2 cellular contexts compared by ENCODE assay signal in the genomic region with DNA sequence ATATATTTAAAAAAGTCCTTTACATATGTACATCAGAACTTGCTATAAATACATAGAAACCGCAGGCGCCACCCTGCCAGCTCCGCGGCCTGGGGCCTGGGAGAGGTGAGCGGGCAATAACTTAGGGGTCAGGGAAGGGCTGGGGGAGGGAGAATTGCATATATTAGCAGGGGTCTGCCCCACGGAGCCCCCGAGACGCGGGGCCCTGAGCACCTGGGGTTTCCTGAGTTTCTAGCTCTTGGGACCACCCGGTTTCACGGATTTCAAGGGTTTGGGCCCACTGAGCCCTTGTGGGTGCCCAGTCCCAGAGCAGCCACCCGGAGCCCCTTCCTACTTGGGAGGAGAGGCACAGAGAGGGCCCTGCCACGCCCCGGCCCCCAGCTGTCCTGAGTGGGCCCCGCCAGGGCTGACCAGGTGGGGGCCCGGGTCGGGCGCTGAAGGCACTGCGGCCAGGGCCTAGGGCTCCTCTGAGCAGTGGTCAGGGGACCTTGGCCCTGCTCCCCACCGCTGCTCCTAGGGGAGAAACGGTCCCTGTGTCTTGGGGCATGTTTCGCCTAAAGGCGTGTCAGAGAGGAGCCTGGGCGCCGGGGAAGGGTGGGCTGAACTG.
TF ChIP-seq lines count a peak whose summit lies in the region.

No MANE protein-coding gene starts in this region.

TF ChIP-seq in HCT116, 20 proteins besides CTCF, POLR2A, EP300 and RAD21 (continued from another document):
- no peak for TF ChIP-seq SIN3A (IDR thresholded peaks at IDR 0.05; ENCODE audit: low read depth)

TF ChIP-seq in WTC11, 78 proteins besides CTCF, POLR2A, EP300 and RAD21 (continued from another document):
- TF ChIP-seq, protein P1, sequence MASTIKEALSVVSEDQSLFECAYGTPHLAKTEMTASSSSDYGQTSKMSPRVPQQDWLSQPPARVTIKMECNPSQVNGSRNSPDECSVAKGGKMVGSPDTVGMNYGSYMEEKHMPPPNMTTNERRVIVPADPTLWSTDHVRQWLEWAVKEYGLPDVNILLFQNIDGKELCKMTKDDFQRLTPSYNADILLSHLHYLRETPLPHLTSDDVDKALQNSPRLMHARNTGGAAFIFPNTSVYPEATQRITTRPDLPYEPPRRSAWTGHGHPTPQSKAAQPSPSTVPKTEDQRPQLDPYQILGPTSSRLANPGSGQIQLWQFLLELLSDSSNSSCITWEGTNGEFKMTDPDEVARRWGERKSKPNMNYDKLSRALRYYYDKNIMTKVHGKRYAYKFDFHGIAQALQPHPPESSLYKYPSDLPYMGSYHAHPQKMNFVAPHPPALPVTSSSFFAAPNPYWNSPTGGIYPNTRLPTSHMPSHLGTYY (CRISPR knock-in tag; IDR thresholded peaks at IDR 0.05), result no peak
- TF ChIP-seq ZNF512 (CRISPR knock-in tag; IDR thresholded peaks at IDR 0.05; ENCODE audit: borderline replicate concordance) (no peak), FOXJ3 (CRISPR knock-in tag; IDR thresholded peaks at IDR 0.05; ENCODE audit: borderline replicate concordance) (no peak), NFE2L1 (CRISPR knock-in tag; IDR thresholded peaks at IDR 0.05) (no peak), ZNF219 (CRISPR knock-in tag; IDR thresholded peaks at IDR 0.05; ENCODE audit: borderline replicate concordance) (no peak), MLX (CRISPR knock-in tag; IDR thresholded peaks at IDR 0.05) (no peak), ZNF138 (CRISPR knock-in tag; conservative IDR thresholded peaks at IDR 0.05) (no peak), ZNF396 (CRISPR knock-in tag; IDR thresholded peaks at IDR 0.05; ENCODE audit: borderline replicate concordance) (no peak), EMX1 (CRISPR knock-in tag; IDR thresholded peaks at IDR 0.05) (no peak), AFF4 (CRISPR knock-in tag; IDR thresholded peaks at IDR 0.05; ENCODE audit: borderline replicate concordance) (no peak), TP53 (CRISPR knock-in tag; IDR thresholded peaks at IDR 0.05) (no peak), KAT7 (CRISPR knock-in tag; IDR thresholded peaks at IDR 0.05; ENCODE audit: borderline replicate concordance) (no peak)
- TF ChIP-seq, protein P2, sequence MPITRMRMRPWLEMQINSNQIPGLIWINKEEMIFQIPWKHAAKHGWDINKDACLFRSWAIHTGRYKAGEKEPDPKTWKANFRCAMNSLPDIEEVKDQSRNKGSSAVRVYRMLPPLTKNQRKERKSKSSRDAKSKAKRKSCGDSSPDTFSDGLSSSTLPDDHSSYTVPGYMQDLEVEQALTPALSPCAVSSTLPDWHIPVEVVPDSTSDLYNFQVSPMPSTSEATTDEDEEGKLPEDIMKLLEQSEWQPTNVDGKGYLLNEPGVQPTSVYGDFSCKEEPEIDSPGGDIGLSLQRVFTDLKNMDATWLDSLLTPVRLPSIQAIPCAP (CRISPR knock-in tag; IDR thresholded peaks at IDR 0.05), result no peak
- TF ChIP-seq, protein P3, sequence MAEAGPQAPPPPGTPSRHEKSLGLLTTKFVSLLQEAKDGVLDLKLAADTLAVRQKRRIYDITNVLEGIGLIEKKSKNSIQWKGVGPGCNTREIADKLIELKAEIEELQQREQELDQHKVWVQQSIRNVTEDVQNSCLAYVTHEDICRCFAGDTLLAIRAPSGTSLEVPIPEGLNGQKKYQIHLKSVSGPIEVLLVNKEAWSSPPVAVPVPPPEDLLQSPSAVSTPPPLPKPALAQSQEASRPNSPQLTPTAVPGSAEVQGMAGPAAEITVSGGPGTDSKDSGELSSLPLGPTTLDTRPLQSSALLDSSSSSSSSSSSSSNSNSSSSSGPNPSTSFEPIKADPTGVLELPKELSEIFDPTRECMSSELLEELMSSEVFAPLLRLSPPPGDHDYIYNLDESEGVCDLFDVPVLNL (CRISPR knock-in tag; IDR thresholded peaks at IDR 0.05; ENCODE audit: borderline replicate concordance, low read depth), result no peak
- TF ChIP-seq, protein P4, sequence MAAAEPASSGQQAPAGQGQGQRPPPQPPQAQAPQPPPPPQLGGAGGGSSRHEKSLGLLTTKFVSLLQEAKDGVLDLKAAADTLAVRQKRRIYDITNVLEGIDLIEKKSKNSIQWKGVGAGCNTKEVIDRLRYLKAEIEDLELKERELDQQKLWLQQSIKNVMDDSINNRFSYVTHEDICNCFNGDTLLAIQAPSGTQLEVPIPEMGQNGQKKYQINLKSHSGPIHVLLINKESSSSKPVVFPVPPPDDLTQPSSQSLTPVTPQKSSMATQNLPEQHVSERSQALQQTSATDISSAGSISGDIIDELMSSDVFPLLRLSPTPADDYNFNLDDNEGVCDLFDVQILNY (CRISPR knock-in tag; IDR thresholded peaks at IDR 0.05), result no peak
- TF ChIP-seq, protein P5, sequence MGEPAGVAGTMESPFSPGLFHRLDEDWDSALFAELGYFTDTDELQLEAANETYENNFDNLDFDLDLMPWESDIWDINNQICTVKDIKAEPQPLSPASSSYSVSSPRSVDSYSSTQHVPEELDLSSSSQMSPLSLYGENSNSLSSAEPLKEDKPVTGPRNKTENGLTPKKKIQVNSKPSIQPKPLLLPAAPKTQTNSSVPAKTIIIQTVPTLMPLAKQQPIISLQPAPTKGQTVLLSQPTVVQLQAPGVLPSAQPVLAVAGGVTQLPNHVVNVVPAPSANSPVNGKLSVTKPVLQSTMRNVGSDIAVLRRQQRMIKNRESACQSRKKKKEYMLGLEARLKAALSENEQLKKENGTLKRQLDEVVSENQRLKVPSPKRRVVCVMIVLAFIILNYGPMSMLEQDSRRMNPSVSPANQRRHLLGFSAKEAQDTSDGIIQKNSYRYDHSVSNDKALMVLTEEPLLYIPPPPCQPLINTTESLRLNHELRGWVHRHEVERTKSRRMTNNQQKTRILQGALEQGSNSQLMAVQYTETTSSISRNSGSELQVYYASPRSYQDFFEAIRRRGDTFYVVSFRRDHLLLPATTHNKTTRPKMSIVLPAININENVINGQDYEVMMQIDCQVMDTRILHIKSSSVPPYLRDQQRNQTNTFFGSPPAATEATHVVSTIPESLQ (CRISPR knock-in tag; IDR thresholded peaks at IDR 0.05), result no peak
- TF ChIP-seq, protein P6, sequence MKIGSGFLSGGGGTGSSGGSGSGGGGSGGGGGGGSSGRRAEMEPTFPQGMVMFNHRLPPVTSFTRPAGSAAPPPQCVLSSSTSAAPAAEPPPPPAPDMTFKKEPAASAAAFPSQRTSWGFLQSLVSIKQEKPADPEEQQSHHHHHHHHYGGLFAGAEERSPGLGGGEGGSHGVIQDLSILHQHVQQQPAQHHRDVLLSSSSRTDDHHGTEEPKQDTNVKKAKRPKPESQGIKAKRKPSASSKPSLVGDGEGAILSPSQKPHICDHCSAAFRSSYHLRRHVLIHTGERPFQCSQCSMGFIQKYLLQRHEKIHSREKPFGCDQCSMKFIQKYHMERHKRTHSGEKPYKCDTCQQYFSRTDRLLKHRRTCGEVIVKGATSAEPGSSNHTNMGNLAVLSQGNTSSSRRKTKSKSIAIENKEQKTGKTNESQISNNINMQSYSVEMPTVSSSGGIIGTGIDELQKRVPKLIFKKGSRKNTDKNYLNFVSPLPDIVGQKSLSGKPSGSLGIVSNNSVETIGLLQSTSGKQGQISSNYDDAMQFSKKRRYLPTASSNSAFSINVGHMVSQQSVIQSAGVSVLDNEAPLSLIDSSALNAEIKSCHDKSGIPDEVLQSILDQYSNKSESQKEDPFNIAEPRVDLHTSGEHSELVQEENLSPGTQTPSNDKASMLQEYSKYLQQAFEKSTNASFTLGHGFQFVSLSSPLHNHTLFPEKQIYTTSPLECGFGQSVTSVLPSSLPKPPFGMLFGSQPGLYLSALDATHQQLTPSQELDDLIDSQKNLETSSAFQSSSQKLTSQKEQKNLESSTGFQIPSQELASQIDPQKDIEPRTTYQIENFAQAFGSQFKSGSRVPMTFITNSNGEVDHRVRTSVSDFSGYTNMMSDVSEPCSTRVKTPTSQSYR (CRISPR knock-in tag; IDR thresholded peaks at IDR 0.05), result no peak
